In the genomic region with DNA sequence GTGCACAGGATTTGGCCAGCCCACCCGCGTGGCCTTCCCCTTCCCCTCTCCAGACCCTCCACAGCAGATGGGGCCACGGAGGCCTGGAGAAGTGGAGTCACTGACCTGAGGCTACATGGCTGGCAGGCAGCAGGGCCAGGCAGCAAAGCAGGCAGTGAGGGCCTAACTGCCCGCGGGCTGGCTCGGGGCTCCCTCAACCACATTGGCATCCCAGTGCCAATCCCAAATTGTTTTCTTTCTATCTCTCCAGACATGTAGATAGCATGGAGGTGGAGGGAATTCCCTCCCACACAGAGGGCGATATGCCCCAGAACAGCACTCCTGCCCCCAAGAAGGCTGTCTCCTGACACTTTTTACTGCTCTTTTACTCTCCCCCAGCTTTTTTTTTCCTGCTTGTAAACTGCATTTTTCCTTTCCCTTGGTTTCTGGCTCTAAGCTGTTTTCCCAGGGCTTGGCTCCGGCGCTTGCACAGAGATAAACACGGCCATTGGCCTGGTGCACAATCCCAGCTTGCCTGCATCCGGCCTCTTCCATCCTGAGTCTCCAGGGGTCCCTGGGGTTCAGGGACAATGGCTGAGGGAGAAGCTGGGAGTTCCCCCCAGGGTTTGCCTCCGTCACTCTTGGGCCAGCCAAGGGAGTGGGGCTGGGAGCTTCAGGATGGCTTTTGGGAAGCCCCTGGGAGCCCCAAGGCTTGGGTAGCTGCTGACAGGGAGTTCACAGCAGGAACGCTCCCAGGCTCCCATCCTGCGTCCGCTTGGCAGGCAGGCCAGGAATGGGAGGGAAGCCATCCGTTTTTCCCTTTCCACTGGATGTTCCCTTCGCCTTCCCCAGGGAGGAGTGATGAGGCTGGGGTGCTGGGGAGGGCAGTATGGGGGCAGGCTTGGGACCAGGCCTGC, we compare ENCODE assay signal across 8 cellular contexts. TPM values are rescaled to one million over a fixed set of nuclear protein-coding genes. Genes with fewer than 3 reads are reported as not detected.
DNase-seq lines count a peak whose midpoint lies in the region; ATAC-seq and TF ChIP-seq lines count a peak whose summit lies in the region.

No MANE protein-coding gene starts in this region.

- H3K4me1 ChIP-seq in heart left ventricle (peaks cover 27 to 83% (median 75%) of the 10 kb centered on the region in 12 donors), trophoblast cell (ENCODE audit: control insufficient read depth in 1 of 2, insufficient read depth in 2 of 2, low read length in 2 of 2) (peaks cover 11 to 18% of the 10 kb centered on the region in 2 experiments)

- no peak overlapping the region for H3K4me2 ChIP-seq in trophoblast cell (ENCODE audit: low read length)

- H3K23ac ChIP-seq in trophoblast cell (ENCODE audit: low read length), result no peak overlapping the region

- 37 to 49% (median 44%) methylated on average over 14 to 17 of the region's 17 CpGs for WGBS in adipose tissue, 3 donors
- WGBS in heart left ventricle, 4 donors, result 28 to 54% (median 40%) methylated on average over 13 to 17 of the region's 17 CpGs
- no CpG with 5 or more reads among the region's 17 CpGs for WGBS in trophoblast cell (ENCODE audit: extremely low coverage, insufficient coverage, insufficient read length)

- no peak overlapping the region for H2BK5ac ChIP-seq in trophoblast cell (ENCODE audit: low read depth, low read length, poor library complexity)

- H3K27me3 ChIP-seq in heart left ventricle (no peaks in the 10 kb centered on the region), trophoblast cell (ENCODE audit: insufficient read depth, low read length) (no peaks in the 10 kb centered on the region)

- H2AFZ ChIP-seq in trophoblast cell (ENCODE audit: insufficient read depth, low read length, poor library complexity), result peak overlapping the region; percentile 5

- peaks cover 3% of the 10 kb centered on the region for H3K79me1 ChIP-seq in trophoblast cell (ENCODE audit: low read length)

- no peak overlapping the region for H4K12ac ChIP-seq in trophoblast cell (ENCODE audit: low read depth, low read length)

- no peak overlapping the region for H2BK120ac ChIP-seq in trophoblast cell (ENCODE audit: insufficient read depth, low read length, poor library complexity)

- H2AK5ac ChIP-seq in trophoblast cell (ENCODE audit: low read length), result peak overlapping the region; percentile 50

- H3K4me3 ChIP-seq in AG10803 (ENCODE audit: low read length), result no peak overlapping the region
- peak overlapping the region in 6 of 12 donors; percentile 5 to 31 (median 20) for H3K4me3 ChIP-seq in heart left ventricle
- H3K4me3 ChIP-seq in trophoblast cell (ENCODE audit: low read depth, low read length), result no peak overlapping the region

- intact Hi-C loops in heart left ventricle (cut with DNase I), result no loop called here

- TF ChIP-seq POLR2A in heart left ventricle (IDR thresholded peaks at IDR 0.05), result no peak

- no peak overlapping the region for H3K9ac ChIP-seq in trophoblast cell (ENCODE audit: low read length)

- no peak overlapping the region for H3K14ac ChIP-seq in trophoblast cell (ENCODE audit: low read length)

- H4K8ac ChIP-seq in trophoblast cell (ENCODE audit: low read depth, low read length), result no peak overlapping the region

- H3K36me3 ChIP-seq in heart left ventricle, result peaks cover 0 to 9% (median 0%) of the 10 kb centered on the region in 9 donors
- no peaks in the 10 kb centered on the region for H3K36me3 ChIP-seq in trophoblast cell (ENCODE audit: control insufficient read depth in 1 of 2, insufficient read depth in 2 of 2, low read length in 2 of 2)

- peaks cover 2% of the 10 kb centered on the region for H3K79me2 ChIP-seq in trophoblast cell (ENCODE audit: control insufficient read depth, insufficient read depth, low read length, poor library complexity)

- H3K9me3 ChIP-seq in heart left ventricle (no peaks in the 10 kb centered on the region), trophoblast cell (ENCODE audit: insufficient read depth, low read depth, low read length) (no peaks in the 10 kb centered on the region)

- DNase-seq in AG10803 (ENCODE audit: low read depth), result peak; percentile 38
- DNase-seq in heart left ventricle, result peak; percentile 84 to 91 (median 86)
- DNase-seq in trophoblast cell, result no peak
- DNase-seq in kidney glomerular epithelial cell (lab: John Stamatoyannopoulos, UW), result no peak

- H3K4ac ChIP-seq in trophoblast cell (ENCODE audit: low read depth, low read length), result no peak overlapping the region

- H3K27ac ChIP-seq in adipose tissue (ENCODE audit: low read depth, low read length) (peak overlapping the region; percentile 45), heart left ventricle (peak overlapping the region; percentile 82 to 96 (median 92)), trophoblast cell (ENCODE audit: low read depth, low read length) (no peak overlapping the region)

- no peak overlapping the region for H4K91ac ChIP-seq in trophoblast cell (ENCODE audit: low read depth, low read length)

- H3K18ac ChIP-seq in trophoblast cell (ENCODE audit: low read length), result peak overlapping the region; percentile 3

- ATAC-seq in heart left ventricle, result peak; percentile 61 to 77 (median 67)
- no peak for ATAC-seq in HG02973 (IDR thresholded peaks at IDR 0.05; ENCODE audit: unreplicated experiment)
- ATAC-seq in GM18873 (IDR thresholded peaks at IDR 0.05; ENCODE audit: low FRiP score, unreplicated experiment), result no peak
- ATAC-seq in HG03520 (IDR thresholded peaks at IDR 0.05; ENCODE audit: unreplicated experiment), result no peak

- TF ChIP-seq CTCF in AG10803 (conservative IDR thresholded peaks at IDR 0.05; ENCODE audit: low read length), result no peak
- no peak for TF ChIP-seq CTCF in heart left ventricle (IDR thresholded peaks at IDR 0.05)

- no peak overlapping the region for H2BK12ac ChIP-seq in trophoblast cell (ENCODE audit: low read length)

RNA-seq across cellular contexts. Expression of gene EPHX1, which starts 7.0 kb away (rescaled TPM):
- polyA plus RNA-seq in adipose tissue (100 to 1,000 TPM; 107 to 156 (median 146) TPM), heart left ventricle (10 to 100 TPM; 22.2 to 36.1 TPM)
- 10 to 100 TPM; 29.0 to 96.8 (median 47.0) TPM for total RNA-seq in heart left ventricle
- 44.6 and 45.9 TPM in 2 replicates for polyA plus RNA-seq in trophoblast cell (2013)

RNA-seq across cellular contexts. Expression of gene SRP9, which starts 39.3 kb away (rescaled TPM):
- polyA plus RNA-seq in adipose tissue (100 to 1,000 TPM in 2 of 3 donors, 10 to 100 TPM in 1; 97.5 to 263 (median 147) TPM), heart left ventricle (100 to 1,000 TPM; 147 to 211 TPM)
- total RNA-seq in heart left ventricle, result 100 to 1,000 TPM; 151 to 187 (median 171) TPM
- polyA plus RNA-seq in trophoblast cell (2013), result 268 and 277 TPM in 2 replicates

Comparison
In these comparisons a context has a peak if more than half of its experiments do, and no peak if none do; other contexts are left out.
1. DNase-seq: peak in AG10803 (single experiment) and heart left ventricle (5 of 5); none in trophoblast cell (0 of 2) and kidney glomerular epithelial cell (single experiment).
2. ATAC-seq: peak in heart left ventricle (4 of 4); none in HG02973 (single experiment), GM18873 (single experiment) and HG03520 (single experiment).